In genomic region chr9:71769175-71770165, GRCh38 we compare ENCODE assay signal across 1 cellular context.
TF ChIP-seq lines count a peak whose summit lies in the region.

No MANE protein-coding gene starts in this region.

TF ChIP-seq in HEK293, 187 proteins besides CTCF, POLR2A, EP300 and RAD21 (continued from another document):
- TF ChIP-seq ZBTB10 (tag by site-specific recombination; IDR thresholded peaks at IDR 0.05) (peak; percentile 57), PRDM6 (tag by site-specific recombination; IDR thresholded peaks at IDR 0.05) (peak; percentile 23; the same call in 1 of the 2 replicates), ZBTB48 (tag by site-specific recombination; IDR thresholded peaks at IDR 0.05) (peak; percentile 72), ZNF600 (tag by site-specific recombination; IDR thresholded peaks at IDR 0.05) (peak; percentile 51; the same call in 1 of the 2 replicates), ZNF629 (tag by site-specific recombination; IDR thresholded peaks at IDR 0.05) (peak; percentile 57; the same call in 1 of the 2 replicates), ZNF791 (tag by site-specific recombination; IDR thresholded peaks at IDR 0.05) (no peak), ZBTB21 (tag by site-specific recombination; IDR thresholded peaks at IDR 0.05) (0 out of 2 replicates have a peak, but pooled peaks have one; percentile 24), ELK4 (IDR thresholded peaks at IDR 0.05; ENCODE audit: borderline replicate concordance, low read depth, low read length) (no peak), ZBTB8A (tag by site-specific recombination; IDR thresholded peaks at IDR 0.05) (0 out of 2 replicates have a peak, but pooled peaks have one; percentile 54), ZNF610 (tag by site-specific recombination; IDR thresholded peaks at IDR 0.05; ENCODE audit: borderline replicate concordance) (0 out of 2 replicates have a peak, but pooled peaks have one; percentile 24), GLIS2 (tag by site-specific recombination; IDR thresholded peaks at IDR 0.05) (peak; percentile 68; the same call in 1 of the 2 replicates), ZBTB17 (tag by site-specific recombination; IDR thresholded peaks at IDR 0.05) (peak; percentile 44), GLIS1 (tag by site-specific recombination; IDR thresholded peaks at IDR 0.05) (peak; percentile 24; the same call in 1 of the 2 replicates), PATZ1 (tag by site-specific recombination; IDR thresholded peaks at IDR 0.05) (peak; percentile 20; the same call in 1 of the 2 replicates)
TF ChIP-seq in HEK293: peak in this region for 24.
